In genomic region chr22:50583294-50583865, GRCh38 we compare ENCODE assay signal across 8 cellular contexts. TPM values are rescaled to one million over a fixed set of nuclear protein-coding genes. Genes with fewer than 3 reads are reported as not detected.
DNase-seq lines count a peak whose midpoint lies in the region; ATAC-seq and TF ChIP-seq lines count a peak whose summit lies in the region.

No MANE protein-coding gene starts in this region.

- H3K27ac ChIP-seq in hepatocyte (peak overlapping the region; percentile 6), skin epidermis (peak overlapping the region; percentile 42 to 99 (median 98))

- peak overlapping the region; percentile 81 for H3K4me2 ChIP-seq in hepatocyte

- no peaks in the 10 kb centered on the region for H3K36me3 ChIP-seq in hepatocyte (replicated peaks; ENCODE audit: insufficient read depth, low read depth)

- H3K27ac Mint-ChIP-seq in activated T-helper 1 cell treated with anti-CD3 and anti-CD28 coated beads, Interleukin-12 subunit alpha, Interleukin-12 subunit beta, Interleukin-2, Interleukin-4 antibody, amounts not matched to agents 30 ng/mL and 10 ng/mL and 1 ng/mL, durations not matched to agents 14 hours and 24 hours and 36 hours: peak overlapping the region; percentile 75

- H3K4me3 ChIP-seq in hepatocyte (peak overlapping the region; percentile 32), skin epidermis (peak overlapping the region; percentile 64 to 93 (median 76))

- no peaks in the 10 kb centered on the region for H3K27me3 ChIP-seq in hepatocyte

- H3K4me1 ChIP-seq in hepatocyte (ENCODE audit: insufficient read depth): peaks cover 13% of the 10 kb centered on the region

- H3K36me3 Mint-ChIP-seq in activated T-helper 1 cell treated with anti-CD3 and anti-CD28 coated beads, Interleukin-12 subunit alpha, Interleukin-12 subunit beta, Interleukin-2, Interleukin-4 antibody, amounts not matched to agents 30 ng/mL and 10 ng/mL and 1 ng/mL, durations not matched to agents 14 hours and 24 hours and 36 hours (ENCODE audit: low read depth): peaks cover 11% of the 10 kb centered on the region

- H3K4me1 Mint-ChIP-seq in activated T-helper 1 cell treated with anti-CD3 and anti-CD28 coated beads, Interleukin-12 subunit alpha, Interleukin-12 subunit beta, Interleukin-2, Interleukin-4 antibody, amounts not matched to agents 30 ng/mL and 10 ng/mL and 1 ng/mL, durations not matched to agents 14 hours and 24 hours and 36 hours (ENCODE audit: low read depth): peaks cover 22% of the 10 kb centered on the region

- TF ChIP-seq CTCF in hepatocyte (IDR thresholded peaks at IDR 0.05; ENCODE audit: poor library complexity): no peak

- H3K9me3 ChIP-seq in hepatocyte (ENCODE audit: low read depth): no peaks in the 10 kb centered on the region

- DNase-seq in NCI-H82 (lab: John Stamatoyannopoulos, UW) (peak; percentile 38), NCI-H82 treated with DMSO at 0.1 percent for 48 hours (lab: John Stamatoyannopoulos, UW; ENCODE audit: unreplicated experiment) (no peak), hepatocyte (ENCODE audit: low spot score) (no peak), NCI-H2196 (lab: John Stamatoyannopoulos, UW; ENCODE audit: unreplicated experiment) (no peak)
- DNase-seq in activated T-helper 1 cell treated with anti-CD3 and anti-CD28 coated beads, Interleukin-12 subunit alpha, Interleukin-12 subunit beta, Interleukin-2, Interleukin-4 antibody, amounts not matched to agents 30 ng/mL and 10 ng/mL and 1 ng/mL, durations not matched to agents 14 hours and 24 hours and 36 hours (ENCODE audit: low spot score): no peak
- DNase-seq in effector CD8-positive, alpha-beta T cell (lab: John Stamatoyannopoulos, UW): no peak

- H3K79me2 ChIP-seq in hepatocyte: peaks cover 18% of the 10 kb centered on the region

- peak overlapping the region; percentile 24 for H2AFZ ChIP-seq in hepatocyte

- WGBS in hepatocyte (ENCODE audit: low lambda C conversion rate, missing lambda C conversion rate): 9% methylated on average over 24 of the region's 37 CpGs

- H3K9me3 Mint-ChIP-seq in activated T-helper 1 cell treated with anti-CD3 and anti-CD28 coated beads, Interleukin-12 subunit alpha, Interleukin-12 subunit beta, Interleukin-2, Interleukin-4 antibody, amounts not matched to agents 30 ng/mL and 10 ng/mL and 1 ng/mL, durations not matched to agents 14 hours and 24 hours and 36 hours: no peaks in the 10 kb centered on the region

- intact Hi-C loops in activated T-helper 1 cell treated with anti-CD3 and anti-CD28 coated beads, Interleukin-12 subunit alpha, Interleukin-12 subunit beta, Interleukin-2, Interleukin-4 antibody, amounts not matched to agents 30 ng/mL and 10 ng/mL and 1 ng/mL, durations not matched to agents 14 hours and 24 hours and 36 hours (cut with micrococcal nuclease): loop anchor here (2.0 kb wide), 3 partner anchors 45 to 109 kb away; partner anchors contain the start of genes ARSA and SBF1

- H4K20me1 ChIP-seq in hepatocyte (ENCODE audit: insufficient read depth, poor library complexity, severe bottlenecking): no peaks in the 10 kb centered on the region

- H3K9me2 ChIP-seq in hepatocyte (replicated peaks; ENCODE audit: insufficient read depth): no peaks in the 10 kb centered on the region

- peak; percentile 14 for ATAC-seq in HG02943 (IDR thresholded peaks at IDR 0.05; ENCODE audit: low read depth, unreplicated experiment)

- no peaks in the 10 kb centered on the region for H3K27me3 Mint-ChIP-seq in activated T-helper 1 cell treated with anti-CD3 and anti-CD28 coated beads, Interleukin-12 subunit alpha, Interleukin-12 subunit beta, Interleukin-2, Interleukin-4 antibody, amounts not matched to agents 30 ng/mL and 10 ng/mL and 1 ng/mL, durations not matched to agents 14 hours and 24 hours and 36 hours (ENCODE audit: insufficient read depth)

- peak overlapping the region; percentile 94 for H3K4me3 Mint-ChIP-seq in activated T-helper 1 cell treated with anti-CD3 and anti-CD28 coated beads, Interleukin-12 subunit alpha, Interleukin-12 subunit beta, Interleukin-2, Interleukin-4 antibody, amounts not matched to agents 30 ng/mL and 10 ng/mL and 1 ng/mL, durations not matched to agents 14 hours and 24 hours and 36 hours

RNA-seq across cellular contexts. Expression of gene CHKB, which starts 0.7 kb away (rescaled TPM):
- 81.0 and 88.7 TPM in 2 replicates for total RNA-seq in activated T-helper 1 cell treated with anti-CD3 and anti-CD28 coated beads, Interleukin-12 subunit alpha, Interleukin-12 subunit beta, Interleukin-2, Interleukin-4 antibody, amounts not matched to agents 30 ng/mL and 10 ng/mL and 1 ng/mL, durations not matched to agents 14 hours and 24 hours and 36 hours
- total RNA-seq in hepatocyte: 54.9 and 57.4 TPM in 2 replicates
- polyA plus RNA-seq in hepatocyte: 89.7 and 125 TPM in 2 replicates

RNA-seq across cellular contexts. Expression of gene CPT1B, which starts 5.2 kb away (rescaled TPM):
- 65.6 and 68.2 TPM in 2 replicates for total RNA-seq in activated T-helper 1 cell treated with anti-CD3 and anti-CD28 coated beads, Interleukin-12 subunit alpha, Interleukin-12 subunit beta, Interleukin-2, Interleukin-4 antibody, amounts not matched to agents 30 ng/mL and 10 ng/mL and 1 ng/mL, durations not matched to agents 14 hours and 24 hours and 36 hours
- total RNA-seq in hepatocyte: 24.8 and 27.5 TPM in 2 replicates
- 64.0 and 80.1 TPM in 2 replicates for polyA plus RNA-seq in hepatocyte

RNA-seq across cellular contexts. Expression of gene MAPK8IP2, which starts 17.2 kb away (rescaled TPM):
- total RNA-seq in activated T-helper 1 cell treated with anti-CD3 and anti-CD28 coated beads, Interleukin-12 subunit alpha, Interleukin-12 subunit beta, Interleukin-2, Interleukin-4 antibody, amounts not matched to agents 30 ng/mL and 10 ng/mL and 1 ng/mL, durations not matched to agents 14 hours and 24 hours and 36 hours: 0.08 and 0.17 TPM in 2 replicates
- total RNA-seq in hepatocyte: 1.0 and 1.6 TPM in 2 replicates
- 3.8 and 4.0 TPM in 2 replicates for polyA plus RNA-seq in hepatocyte

RNA-seq across cellular contexts. Expression of gene SYCE3, which starts 20.7 kb away (rescaled TPM):
- 0.83 TPM in 1 of 2 replicates, not detected in the other for total RNA-seq in activated T-helper 1 cell treated with anti-CD3 and anti-CD28 coated beads, Interleukin-12 subunit alpha, Interleukin-12 subunit beta, Interleukin-2, Interleukin-4 antibody, amounts not matched to agents 30 ng/mL and 10 ng/mL and 1 ng/mL, durations not matched to agents 14 hours and 24 hours and 36 hours
- total RNA-seq in hepatocyte: not detected in 2 replicates
- polyA plus RNA-seq in hepatocyte: 1.4 and 1.5 TPM in 2 replicates

RNA-seq across cellular contexts. Expression of gene KLHDC7B, which starts 37.7 kb away (rescaled TPM):
- 5.5 TPM in 2 replicates for total RNA-seq in activated T-helper 1 cell treated with anti-CD3 and anti-CD28 coated beads, Interleukin-12 subunit alpha, Interleukin-12 subunit beta, Interleukin-2, Interleukin-4 antibody, amounts not matched to agents 30 ng/mL and 10 ng/mL and 1 ng/mL, durations not matched to agents 14 hours and 24 hours and 36 hours
- 0.92 and 1.7 TPM in 2 replicates for total RNA-seq in hepatocyte
- 0.75 and 1.4 TPM in 2 replicates for polyA plus RNA-seq in hepatocyte
